In genomic region chr19:4502282-4503223, GRCh38 we compare ENCODE assay signal across 17 cellular contexts. TPM values are rescaled to one million over a fixed set of nuclear protein-coding genes. Genes with fewer than 3 reads are reported as not detected.
DNase-seq lines count a peak whose midpoint lies in the region; ATAC-seq and TF ChIP-seq lines count a peak whose summit lies in the region.
"Had no signal": no experiment of that assay in that cellular context is flagged by ENCODE, and none has a peak within 500 bp of the region (broad histone marks: within the 10 kb centered on the region; RNA-seq: fewer than 3 reads in every experiment).

No MANE protein-coding gene starts in this region.

- no peaks in the 10 kb centered on the region for H3K9me3 Mint-ChIP-seq in osteocyte (ENCODE audit: unreplicated experiment)

- CTCF ChIA-PET in HEK293 (lab: Yijun Ruan, JAX) = no interaction called here

- H4K20me1 ChIP-seq in BLaER1 = peaks cover 13% of the 10 kb centered on the region

- peaks cover 4% of the 10 kb centered on the region for H3K4me1 Mint-ChIP-seq in osteocyte (ENCODE audit: unreplicated experiment)

- H3K4me1 ChIP-seq in BLaER1 (peaks cover 56% of the 10 kb centered on the region), HEK293 (ENCODE audit: control insufficient read depth, insufficient read depth, low read length) (no peaks in the 10 kb centered on the region), esophagus muscularis mucosa (peaks cover 0 to 59% (median 29%) of the 10 kb centered on the region in 4 donors)
- H3K4me1 ChIP-seq: Caco-2 had no signal

- ATAC-seq in GM21360 (IDR thresholded peaks at IDR 0.05; ENCODE audit: unreplicated experiment) = no peak
- no peak for ATAC-seq in HG02678 (IDR thresholded peaks at IDR 0.05; ENCODE audit: unreplicated experiment)
- ATAC-seq: Panc1, SK-N-SH treated with all-trans-retinoic acid at 6 μM for 48 hours had no signal

- TF ChIP-seq POLR2A in esophagus muscularis mucosa (IDR thresholded peaks at IDR 0.05; ENCODE audit: low read depth) = no peak

- intact Hi-C loops in esophagus muscularis mucosa (cut with DNase I) = no loop called here

- H3K27ac Mint-ChIP-seq in osteocyte (ENCODE audit: unreplicated experiment) = no peak overlapping the region

- TF ChIP-seq CTCF in HEK293 (tag by site-specific recombination; IDR thresholded peaks at IDR 0.05) (no peak), esophagus muscularis mucosa (IDR thresholded peaks at IDR 0.05) (no peak), osteocyte (IDR thresholded peaks at IDR 0.05) (no peak)

- peaks cover 12% of the 10 kb centered on the region for H3K36me3 Mint-ChIP-seq in osteocyte (ENCODE audit: unreplicated experiment)

- H3K9me3 ChIP-seq in BLaER1 (no peaks in the 10 kb centered on the region), HEK293 (ENCODE audit: control insufficient read depth, insufficient read depth, low read depth, low read length) (no peaks in the 10 kb centered on the region), esophagus muscularis mucosa (no peaks in the 10 kb centered on the region)
- H3K9me3 ChIP-seq: Caco-2 had no signal

- peak overlapping the region; percentile 52 for H3K4me3 ChIP-seq in BLaER1
- H3K4me3 ChIP-seq in HEK293 (ENCODE audit: low read depth, low read length) = no peak overlapping the region
- H3K4me3 ChIP-seq in esophagus muscularis mucosa = no peak overlapping the region

- no peaks in the 10 kb centered on the region for H3K27me3 Mint-ChIP-seq in osteocyte (ENCODE audit: unreplicated experiment)

- DNase-seq in esophagus muscularis mucosa (ENCODE audit: extremely low spot score) = no peak
- DNase-seq in osteocyte (ENCODE audit: extremely low spot score, unreplicated experiment) = peak; percentile 83
- no peak for DNase-seq in D341Med (ENCODE audit: low spot score)
- DNase-seq: Caco-2, EL, NCI-H1417 treated with DMSO at 0.1 percent for 48 hours, NCI-H2029 treated with DMSO at 0.1 percent for 48 hours, NCI-H510A treated with DMSO at 0.1 percent for 48 hours, SHP77 had no signal

- peaks cover 80% of the 10 kb centered on the region for H3K36me3 ChIP-seq in BLaER1
- H3K36me3 ChIP-seq in HEK293 (ENCODE audit: control insufficient read depth in 2 of 2, insufficient read depth in 1 of 2, low read length in 2 of 2) = peaks cover 6 to 82% of the 10 kb centered on the region in 2 experiments; a peak in 2 of 3 replicates
- H3K36me3 ChIP-seq in esophagus muscularis mucosa = peaks cover 50 to 100% (median 98%) of the 10 kb centered on the region in 4 donors

- peak overlapping the region; percentile 84 for H3K4me2 ChIP-seq in BLaER1

- H3K27me3 ChIP-seq in BLaER1 = no peaks in the 10 kb centered on the region
- H3K27me3 ChIP-seq in esophagus muscularis mucosa = no peaks in the 10 kb centered on the region

- 78% methylated on average over 28 of the region's 41 CpGs for WGBS in esophagus muscularis mucosa

- H3K27ac ChIP-seq in BLaER1 = peak overlapping the region; percentile 81
- H3K27ac ChIP-seq in HEK293 (ENCODE audit: extremely low read depth, low read depth, low read length) = no peak overlapping the region
- peak overlapping the region; percentile 27 to 65 (median 44) for H3K27ac ChIP-seq in esophagus muscularis mucosa (replicated peaks in 1 of 4)

- no peak overlapping the region for H3K4me3 Mint-ChIP-seq in osteocyte (ENCODE audit: unreplicated experiment)

- POLR2A ChIA-PET in HEK293 (lab: Yijun Ruan, JAX) = no interaction called here

- no peak for TF ChIP-seq EP300 in esophagus muscularis mucosa (IDR thresholded peaks at IDR 0.05)

- peak overlapping the region; percentile 74 for H3K9ac ChIP-seq in BLaER1

TF ChIP-seq in HEK293, 187 proteins besides CTCF, POLR2A, EP300 and RAD21:
- TF ChIP-seq ZFHX2 (tag by site-specific recombination; conservative IDR thresholded peaks at IDR 0.05) (peak; percentile 51), EGR2 (tag by site-specific recombination; IDR thresholded peaks at IDR 0.05; ENCODE audit: low read depth) (peak; percentile 37; the same call in 1 of the 2 replicates), ZIC2 (tag by site-specific recombination; IDR thresholded peaks at IDR 0.05) (no peak), ZNF155 (tag by site-specific recombination; IDR thresholded peaks at IDR 0.05) (no peak), KLF10 (tag by site-specific recombination; IDR thresholded peaks at IDR 0.05) (no peak), PRDM1 (tag by site-specific recombination; IDR thresholded peaks at IDR 0.05) (no peak)

RNA-seq across cellular contexts. Expression of gene PLIN4, which starts 15.7 kb away (rescaled TPM):
- total RNA-seq in esophagus muscularis mucosa (100 to 1,000 TPM in 2 of 4 donors, 10 to 100 TPM in 2; 45.7 to 134 (median 91.1) TPM), osteocyte (not detected in 2 replicates)

RNA-seq across cellular contexts. Expression of gene HDGFL2, which starts 30.5 kb away (rescaled TPM):
- total RNA-seq in esophagus muscularis mucosa (10 to 100 TPM; 30.5 to 72.3 (median 45.5) TPM), osteocyte (59.8 and 68.8 TPM in 2 replicates)

RNA-seq across cellular contexts. Expression of gene PLIN5, which starts 32.5 kb away (rescaled TPM):
- 10 to 100 TPM in 1 of 4 donors, 1 to 10 TPM in 3; 7.9 to 11.9 (median 9.1) TPM for total RNA-seq in esophagus muscularis mucosa
- total RNA-seq in osteocyte = not detected in 2 replicates
- total RNA-seq: HT1080 had no signal

RNA-seq across cellular contexts. Expression of gene LRG1, which starts 37.3 kb away (rescaled TPM):
- total RNA-seq in esophagus muscularis mucosa = 1 to 10 TPM in 2 of 4 donors, under 1 TPM in 2; 0.17 to 9.4 (median 0.79) TPM
- not detected in 2 replicates for total RNA-seq in osteocyte
- total RNA-seq: A673, HT1080 had no signal

RNA-seq across cellular contexts. Expression of gene UBXN6, which starts 45.0 kb away (rescaled TPM):
- total RNA-seq in esophagus muscularis mucosa = 100 to 1,000 TPM in 2 of 4 donors, 10 to 100 TPM in 2; 65.2 to 190 (median 98.8) TPM
- total RNA-seq in osteocyte = 96.8 and 106 TPM in 2 replicates

Comparison
In these comparisons a context has a peak if more than half of its experiments do, and no peak if none do; other contexts are left out.
1. RNA of gene PLIN4, which starts 15.7 kb away (total RNA-seq): 45.7 to 134 TPM in esophagus muscularis mucosa; not detected in osteocyte; every median in the first group is over 10 times any median in the second.